26 cellular contexts compared by ENCODE assay signal in the genomic region with DNA sequence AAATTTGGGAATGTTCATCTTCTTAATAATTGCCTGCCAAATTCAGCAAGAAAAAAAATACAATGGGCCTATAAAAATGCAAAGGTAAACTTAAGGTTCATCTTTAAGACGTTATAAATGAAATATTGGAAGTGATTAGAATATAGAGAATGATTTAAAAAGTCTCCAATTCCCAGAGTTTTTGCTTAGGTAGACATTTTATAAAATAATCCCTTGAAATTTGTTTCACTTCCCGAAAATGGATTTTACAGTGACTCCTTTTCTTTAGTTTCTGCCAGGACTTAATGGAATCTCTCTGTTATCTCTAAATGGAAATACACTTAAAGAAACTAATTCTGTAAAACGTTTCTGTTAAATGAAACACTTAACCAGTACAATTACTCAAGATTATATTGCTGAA.
DNase-seq lines count a peak whose midpoint lies in the region; ATAC-seq, FAIRE-seq and TF ChIP-seq lines count a peak whose summit lies in the region.
"Had no signal": no experiment of that assay in that cellular context is flagged by ENCODE, and none has a peak within 500 bp of the region (broad histone marks: within the 10 kb centered on the region; RNA-seq: fewer than 3 reads in every experiment).

No MANE protein-coding gene starts in this region.

- H3K9ac ChIP-seq in SK-N-SH (no peak overlapping the region), IMR-90 (ENCODE audit: low read depth, low read length) (no peak overlapping the region)
- H3K9ac ChIP-seq: BLaER1 treated with 17β-estradiol and CSF1 and Interleukin-3, amounts not matched to agents 10 nM and 100 nM had no signal

- H2AK9ac ChIP-seq in IMR-90 (replicated peaks; ENCODE audit: low read depth, low read length, poor library complexity) = no peak overlapping the region

- TF ChIP-seq RAD21 in SK-N-SH (IDR thresholded peaks at IDR 0.05; ENCODE audit: low read length) = no peak
- no peak for TF ChIP-seq RAD21 in A549 (conservative IDR thresholded peaks at IDR 0.05 in 1 of 2, IDR thresholded peaks at IDR 0.05 in 1 of 2)
- no peak for TF ChIP-seq RAD21 in IMR-90 (IDR thresholded peaks at IDR 0.05; ENCODE audit: low read length)

- WGBS in SK-N-SH (ENCODE audit: low lambda C conversion rate) = 8% methylated on average over 3 of the region's 3 CpGs
- WGBS in A549 (ENCODE audit: missing lambda C conversion rate) = 1% methylated on average over 3 of the region's 3 CpGs
- WGBS in IMR-90 (ENCODE audit: extremely low coverage in 2 of 2, insufficient read length in 1 of 2), 2 experiments = no CpG with 5 or more reads among the region's 3 CpGs

- no peak for ATAC-seq in SK-N-SH treated with all-trans-retinoic acid at 6 μM for 48 hours
- no peak for ATAC-seq in A549
- no peak for ATAC-seq in IMR-90 (ENCODE audit: low read depth)
- ATAC-seq: GM12878 had no signal

- dilution Hi-C loops in IMR-90 (cut with HindIII; ENCODE audit: low sequenced_read_pairs, unreplicated experiment) = no loop called here

- H3K9me2 ChIP-seq in SK-N-SH = no peaks in the 10 kb centered on the region

- in situ Hi-C loops in IMR-90 (cut with MboI; ENCODE audit: low sequenced_read_pairs) = no loop called here

- no peaks in the 10 kb centered on the region for H3K79me1 ChIP-seq in IMR-90 (ENCODE audit: low read depth in 1 of 2, low read length in 2 of 2)

- H3K27ac ChIP-seq in SK-N-SH (ENCODE audit: low read depth in 2 of 2, low read length in 1 of 2) (no peak overlapping the region), A549 (no peak overlapping the region), IMR-90 (ENCODE audit: insufficient read depth, low read length) (no peak overlapping the region)
- H3K27ac ChIP-seq: 22Rv1; BLaER1 treated with 17β-estradiol and CSF1 and Interleukin-3, amounts not matched to agents 10 nM and 100 nM had no signal

- no peak overlapping the region for H2BK120ac ChIP-seq in IMR-90 (ENCODE audit: low read depth, low read length)

- H3K9me3 ChIP-seq in SK-N-SH (no peaks in the 10 kb centered on the region), A549 (no peaks in the 10 kb centered on the region), IMR-90 (ENCODE audit: control insufficient read depth, insufficient read depth, low read length) (peaks cover 5% of the 10 kb centered on the region), neuron (ENCODE audit: low read length) (no peaks in the 10 kb centered on the region)
- H3K9me3 ChIP-seq: BLaER1 treated with 17β-estradiol and CSF1 and Interleukin-3, amounts not matched to agents 10 nM and 100 nM had no signal

- H3K4me2 ChIP-seq in SK-N-SH (no peak overlapping the region), A549 (no peak overlapping the region), IMR-90 (ENCODE audit: low read depth, low read length) (no peak overlapping the region)
- H3K4me2 ChIP-seq: BLaER1 treated with 17β-estradiol and CSF1 and Interleukin-3, amounts not matched to agents 10 nM and 100 nM had no signal

- no peak overlapping the region for H2BK15ac ChIP-seq in IMR-90 (ENCODE audit: low read depth, low read length)

- CTCF ChIA-PET in SK-N-SH (lab: Yijun Ruan, JAX) (interaction anchor here (1.2 kb wide), 1 partner anchor 115 kb away, joined by 3 read pairs; no protein-coding TSS in a partner anchor), A549 (lab: Yijun Ruan, JAX) (no interaction called here), IMR-90 (lab: Yijun Ruan, JAX) (no interaction called here)

- no peak overlapping the region for H3K18ac ChIP-seq in IMR-90 (ENCODE audit: low read depth, low read length)

- TF ChIP-seq EP300 in SK-N-SH (IDR thresholded peaks at IDR 0.05; ENCODE audit: borderline replicate concordance in 1 of 2, low read depth in 1 of 2, low read length in 1 of 2) = no peak
- TF ChIP-seq EP300 in A549 (IDR thresholded peaks at IDR 0.05) = no peak

- H2AFZ ChIP-seq in SK-N-SH (ENCODE audit: low read depth) (no peak overlapping the region), IMR-90 (replicated peaks; ENCODE audit: low read length, poor library complexity) (no peak overlapping the region), neuron (ENCODE audit: low read depth, low read length) (peak overlapping the region; percentile 17)

- no peak overlapping the region for H4K8ac ChIP-seq in IMR-90 (ENCODE audit: low read depth in 2 of 2, low read length in 2 of 2)

- no peak for TF ChIP-seq POLR2A in A549 (IDR thresholded peaks at IDR 0.05; ENCODE audit: low read length)
- TF ChIP-seq POLR2A in IMR-90 (IDR thresholded peaks at IDR 0.05; ENCODE audit: low read depth, low read length) = no peak

- BruUV-seq in IMR-90 (replicated peaks; lab: Mats Ljungman, UMichigan) = no TSS peak

- no peaks in the 10 kb centered on the region for H3K79me2 ChIP-seq in SK-N-SH (ENCODE audit: insufficient read depth)

- no peak for TF ChIP-seq CTCF in SK-N-SH (IDR thresholded peaks at IDR 0.05)
- no peak for TF ChIP-seq CTCF in A549 (IDR thresholded peaks at IDR 0.05)
- TF ChIP-seq CTCF in IMR-90 (conservative IDR thresholded peaks at IDR 0.05; ENCODE audit: low read depth, low read length) = no peak

- no peak overlapping the region for H4K91ac ChIP-seq in IMR-90 (ENCODE audit: insufficient read depth, low read depth, low read length)

- H3K4me1 ChIP-seq in SK-N-SH (ENCODE audit: control insufficient read depth in 1 of 2, insufficient read depth in 2 of 2, low read depth in 1 of 2, low read length in 1 of 2) (no peaks in the 10 kb centered on the region), A549 (no peaks in the 10 kb centered on the region), IMR-90 (ENCODE audit: control insufficient read depth, insufficient read depth, low read length) (no peaks in the 10 kb centered on the region), neuron (ENCODE audit: insufficient read depth, low read length) (no peaks in the 10 kb centered on the region)
- H3K4me1 ChIP-seq: BLaER1 treated with 17β-estradiol and CSF1 and Interleukin-3, amounts not matched to agents 10 nM and 100 nM had no signal

- H4K5ac ChIP-seq in IMR-90 (ENCODE audit: low read depth, low read length) = no peak overlapping the region

- no peak for FAIRE-seq in A549 (lab: Jason Lieb, UNC)
- FAIRE-seq: GM12878, GM12892, GM18507 had no signal

- no peak overlapping the region for H3K14ac ChIP-seq in IMR-90 (replicated peaks; ENCODE audit: low read depth, low read length)

- POLR2A ChIA-PET in SK-N-SH (lab: Yijun Ruan, JAX) = no interaction called here
- POLR2A ChIA-PET in A549 (lab: Yijun Ruan, JAX) = no interaction called here
- POLR2A ChIA-PET in IMR-90 (lab: Charles Lee; ENCODE audit: unreplicated experiment) = no interaction called here

- H3K9me1 ChIP-seq in IMR-90 (ENCODE audit: insufficient read depth, low read length) = no peaks in the 10 kb centered on the region

- H3K23ac ChIP-seq in IMR-90 (ENCODE audit: low read depth, low read length) = no peak overlapping the region

- H3K36me3 ChIP-seq in SK-N-SH (replicated peaks in 1 of 2; ENCODE audit: control insufficient read depth in 1 of 2, insufficient read depth in 2 of 2, low read length in 1 of 2) (no peaks in the 10 kb centered on the region), IMR-90 (ENCODE audit: control insufficient read depth, insufficient read depth, low read length) (no peaks in the 10 kb centered on the region), neuron (ENCODE audit: insufficient read depth, low read length) (no peaks in the 10 kb centered on the region)
- H3K36me3 ChIP-seq: BLaER1 treated with 17β-estradiol and CSF1 and Interleukin-3, amounts not matched to agents 10 nM and 100 nM had no signal

- intact Hi-C loops in IMR-90 (cut with micrococcal nuclease) = no loop called here

- H4K20me1 ChIP-seq in SK-N-SH (ENCODE audit: insufficient read depth) (no peaks in the 10 kb centered on the region), IMR-90 (ENCODE audit: insufficient read depth, low read length) (no peaks in the 10 kb centered on the region)
- H4K20me1 ChIP-seq: BLaER1 treated with 17β-estradiol and CSF1 and Interleukin-3, amounts not matched to agents 10 nM and 100 nM had no signal

- no peak overlapping the region for H3K56ac ChIP-seq in IMR-90 (ENCODE audit: extremely low read depth, insufficient read depth, low read length)

- H2AK5ac ChIP-seq in IMR-90 (ENCODE audit: low read depth, low read length) = no peak overlapping the region

- H3K4me3 ChIP-seq in SK-N-SH (ENCODE audit: low read depth in 2 of 2, low read length in 1 of 2) (no peak overlapping the region), A549 (no peak overlapping the region), IMR-90 (ENCODE audit: insufficient read depth, low read depth, low read length) (no peak overlapping the region), neuron (ENCODE audit: low read length) (no peak overlapping the region)
- H3K4me3 ChIP-seq: BLaER1 treated with 17β-estradiol and CSF1 and Interleukin-3, amounts not matched to agents 10 nM and 100 nM; GM12878 had no signal

- H3K4ac ChIP-seq in IMR-90 (ENCODE audit: low read depth, low read length) = no peak overlapping the region

- no peak overlapping the region for H2BK5ac ChIP-seq in IMR-90 (ENCODE audit: low read depth, low read length, poor library complexity, severe bottlenecking)

- no peaks in the 10 kb centered on the region for H3F3A ChIP-seq in SK-N-SH (replicated peaks; ENCODE audit: insufficient read depth)

- no peaks in the 10 kb centered on the region for H3K27me3 ChIP-seq in SK-N-SH (ENCODE audit: insufficient read depth)
- H3K27me3 ChIP-seq in IMR-90 (ENCODE audit: control insufficient read depth, insufficient read depth, low read length) = no peaks in the 10 kb centered on the region
- H3K27me3 ChIP-seq in neuron (ENCODE audit: insufficient read depth, low read length) = no peaks in the 10 kb centered on the region
- H3K27me3 ChIP-seq: BLaER1 treated with 17β-estradiol and CSF1 and Interleukin-3, amounts not matched to agents 10 nM and 100 nM had no signal

- DNase-seq in SK-N-SH (no peak), A549 (ENCODE audit: low read depth in 1 of 2, low spot score in 1 of 2) (no peak), IMR-90 (no peak), NOMO-1 treated with DMSO at 0.1 percent for 48 hours (lab: John Stamatoyannopoulos, UW; ENCODE audit: unreplicated experiment) (no peak), AG20443 (ENCODE audit: low spot score) (no peak)
- DNase-seq in activated CD4-positive, alpha-beta T cell treated with anti-CD3 and anti-CD28 coated beads, Interleukin-2, amount 50 U/mL, for 1 hour = no peak
- DNase-seq: ACHN; AML-193; CD4-positive, alpha-beta memory T cell; CD4-positive, CD25-positive, alpha-beta regulatory T cell; CD8-positive, alpha-beta memory T cell; COR-L47; DMS 273 treated with DMSO at 0.1 percent for 48 hours; DMS153; DMS53; DMS79; DND-41; EL; GDM1 had no signal

- no peak overlapping the region for H2BK20ac ChIP-seq in IMR-90 (ENCODE audit: low read depth, low read length)

TF ChIP-seq in SK-N-SH treated with all-trans-retinoic acid at 6 μM for 48 hours, 23 proteins besides CTCF, POLR2A, EP300 and RAD21 (continues in another document):
- TF ChIP-seq RARB (CRISPR knock-in tag; IDR thresholded peaks at IDR 0.05) (no peak), SNAI2 (CRISPR knock-in tag; IDR thresholded peaks at IDR 0.05) (no peak)

TF ChIP-seq in SK-N-SH, 30 proteins besides CTCF, POLR2A, EP300 and RAD21 (continues in another document):
- TF ChIP-seq JUND (IDR thresholded peaks at IDR 0.05) = no peak

TF ChIP-seq in A549, 52 proteins besides CTCF, POLR2A, EP300 and RAD21 (continues in another document):
- TF ChIP-seq MAFK (IDR thresholded peaks at IDR 0.05; ENCODE audit: partially characterized antibody) = peak; percentile 50

TF ChIP-seq in IMR-90, 13 proteins besides CTCF, POLR2A, EP300 and RAD21:
- TF ChIP-seq MAFK (IDR thresholded peaks at IDR 0.05; ENCODE audit: low read depth, low read length) (peak; percentile 69), CHD1 (IDR thresholded peaks at IDR 0.05; ENCODE audit: low read depth, low read length) (no peak)
